29 cellular contexts compared by ENCODE assay signal in the genomic region with DNA sequence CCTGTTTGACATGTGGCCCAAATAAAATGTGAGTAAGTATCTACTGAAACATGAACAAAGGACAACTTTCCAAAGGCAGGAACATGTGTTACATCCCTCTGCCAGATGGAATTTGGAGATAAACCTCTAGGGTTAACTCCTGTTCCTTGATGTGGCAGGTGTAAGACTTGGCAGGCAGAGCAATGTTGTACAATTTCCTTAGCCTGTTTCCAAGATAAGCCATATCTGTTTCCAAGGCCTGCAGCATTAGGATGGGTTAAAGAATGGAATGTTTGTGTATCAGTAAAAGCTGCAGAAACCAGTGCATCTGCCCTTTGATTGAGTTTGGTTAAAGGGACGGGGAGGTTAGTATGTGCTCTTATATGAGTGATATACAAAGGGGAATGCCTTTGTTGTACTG. TPM values are rescaled to one million over a fixed set of nuclear protein-coding genes. Genes with fewer than 3 reads are reported as not detected.
"Had no signal": no experiment of that assay in that cellular context is flagged by ENCODE, and none has a peak within 500 bp of the region (broad histone marks: within the 10 kb centered on the region; RNA-seq: fewer than 3 reads in every experiment).

No MANE protein-coding gene starts in this region.

- H3K4me1 ChIP-seq: adrenal gland, left ventricle myocardium inferior, right atrium auricular region had no signal

- H3K9me3 ChIP-seq: adrenal gland, esophagus squamous epithelium, neutrophil, ovary, right atrium auricular region, tibial nerve had no signal

- FAIRE-seq: islet of Langerhans had no signal

- DNase-seq: activated CD4-positive, alpha-beta T cell treated with anti-CD3 and anti-CD28 coated beads for 36 hours; activated CD4-positive, CD25-positive, alpha-beta regulatory T cell; activated naive CD4-positive, alpha-beta T cell; activated naive CD8-positive, alpha-beta T cell treated with anti-CD3 and anti-CD28 coated beads for 36 hours; activated T-cell treated with anti-CD3 and anti-CD28 coated beads for 4 hours; activated T-cell treated with anti-CD3 and anti-CD28 coated beads, Interleukin-2, amount 50 U/mL, for 72 hours; adrenal gland; aorta; brain microvascular endothelial cell; cortex of kidney; endodermal cell; esophagus squamous epithelium; foreskin melanocyte; left ventricle myocardium inferior; mammary epithelial cell; naive B cell; nephron progenitor cell; ovary; stimulated activated CD4-positive, alpha-beta T cell treated with anti-CD3 and anti-CD28 coated beads, Interleukin-15, amount 100 ng/mL, for 24 hours; stimulated activated naive CD4-positive, alpha-beta T cell treated with Interleukin-2 at 50 U/mL for 16 hours; T-helper 2 cell had no signal

- H3K27ac ChIP-seq: adrenal gland, brain microvascular endothelial cell, epithelial cell of prostate, esophagus squamous epithelium, left ventricle myocardium inferior, neutrophil, ovary, right atrium auricular region, tibial nerve had no signal

- H3K27me3 ChIP-seq: adrenal gland, brain microvascular endothelial cell, esophagus squamous epithelium, neutrophil, ovary, right atrium auricular region, tibial nerve had no signal

- H3K4me3 ChIP-seq: adrenal gland, esophagus squamous epithelium, left ventricle myocardium inferior, ovary, right atrium auricular region, tibial nerve had no signal

- H3K36me3 ChIP-seq: adrenal gland, brain microvascular endothelial cell, esophagus squamous epithelium, left ventricle myocardium inferior, neutrophil, ovary, right atrium auricular region had no signal

RNA-seq across cellular contexts. Expression of gene DNAJB13, which starts 8.8 kb away (rescaled TPM):
- total RNA-seq: aorta, cardiac septum, chondrocyte, esophagus squamous epithelium, glomerular endothelial cell, left ventricle myocardium inferior, mammary epithelial cell, right atrium auricular region had no signal
- polyA plus RNA-seq: aorta, mammary epithelial cell had no signal
